In the genomic region with DNA sequence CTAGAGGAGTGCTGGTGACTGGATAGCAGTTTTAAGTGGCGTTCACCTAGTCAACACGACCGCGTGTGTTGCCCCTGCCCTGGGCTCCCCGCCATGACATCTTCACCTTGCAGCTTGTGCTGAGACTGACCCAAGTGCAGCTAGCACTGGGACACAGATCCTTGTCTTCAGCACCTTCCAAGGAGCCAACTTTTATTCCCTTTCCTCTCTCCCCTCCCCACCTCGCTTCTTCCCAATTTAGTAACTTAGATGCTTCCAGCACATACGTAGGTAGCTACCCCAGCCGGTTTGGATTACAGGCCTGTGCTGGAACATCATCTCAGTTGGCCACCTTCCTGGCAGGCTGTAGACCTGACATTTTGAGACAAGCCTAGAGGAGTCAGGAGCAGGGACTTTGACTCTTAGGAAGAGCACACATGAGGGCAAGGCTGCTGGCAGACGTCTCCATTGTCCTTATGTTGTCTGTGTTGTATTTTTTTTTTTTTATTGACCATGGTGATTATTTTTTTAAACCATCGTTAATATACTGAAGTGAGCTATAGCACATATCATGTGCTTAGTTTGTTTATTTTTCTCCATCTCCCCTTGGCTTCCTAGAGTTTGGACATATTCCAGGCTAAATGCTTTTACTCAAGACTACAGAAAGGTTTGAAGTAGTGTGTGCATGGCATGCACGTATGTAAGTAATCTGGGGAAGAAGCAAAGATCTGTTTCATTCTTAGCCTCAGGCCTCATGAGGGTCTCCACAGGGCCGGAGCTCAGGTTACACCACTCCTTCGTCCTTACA, we compare ENCODE assay signal across 12 cellular contexts.
DNase-seq lines count a peak whose midpoint lies in the region; ATAC-seq and TF ChIP-seq lines count a peak whose summit lies in the region.
"Had no signal": no experiment of that assay in that cellular context is flagged by ENCODE, and none has a peak within 500 bp of the region (broad histone marks: within the 10 kb centered on the region; RNA-seq: fewer than 3 reads in every experiment).

No MANE protein-coding gene starts in this region.

- peaks cover 8% of the 10 kb centered on the region for H3K4me1 Mint-ChIP-seq in activated naive CD8-positive, alpha-beta T cell (ENCODE audit: low read depth)
- peaks cover 6% of the 10 kb centered on the region for H3K4me1 Mint-ChIP-seq in activated naive CD8-positive, alpha-beta T cell treated with anti-CD3 and anti-CD28 coated beads for 36 hours
- H3K4me1 Mint-ChIP-seq in naive B cell = peaks cover 13 to 19% (median 14%) of the 10 kb centered on the region in 3 donors

- intact Hi-C loops in upper lobe of right lung (cut with DNase I) = no loop called here

- H3K4me3 Mint-ChIP-seq in activated naive CD8-positive, alpha-beta T cell = no peak overlapping the region
- no peak overlapping the region for H3K4me3 Mint-ChIP-seq in activated naive CD8-positive, alpha-beta T cell treated with anti-CD3 and anti-CD28 coated beads for 36 hours
- no peak overlapping the region for H3K4me3 Mint-ChIP-seq in naive B cell
- H3K4me3 Mint-ChIP-seq: T-helper 2 cell treated with Interferon-gamma antibody and Interleukin-4, amounts not matched to agents 5 μg/mL and 100 μg/mL, for 36 hours had no signal

- no peak for DNase-seq in activated naive CD8-positive, alpha-beta T cell treated with anti-CD3 and anti-CD28 coated beads for 36 hours
- DNase-seq in choroid plexus epithelial cell (ENCODE audit: low read depth) = peak; percentile 74
- DNase-seq in naive B cell = no peak
- no peak for DNase-seq in upper lobe of right lung
- DNase-seq in globus pallidus (ENCODE audit: low spot score) = no peak
- DNase-seq in amniotic stem cell (lab: John Stamatoyannopoulos, UW) = no peak
- DNase-seq: foreskin keratinocyte, GDM1, NCI-H1694 treated with DMSO at 0.1 percent for 48 hours had no signal

- H3K4me3 ChIP-seq in choroid plexus epithelial cell (ENCODE audit: low read depth, low read length) (no peak overlapping the region), upper lobe of right lung (no peak overlapping the region)

- peak overlapping the region; percentile 8 for H3K27ac ChIP-seq in upper lobe of right lung
- H3K27ac ChIP-seq: foreskin keratinocyte had no signal

- H3K36me3 ChIP-seq in upper lobe of right lung = peaks cover 46% of the 10 kb centered on the region

- H3K27me3 Mint-ChIP-seq in activated naive CD8-positive, alpha-beta T cell = no peaks in the 10 kb centered on the region
- no peaks in the 10 kb centered on the region for H3K27me3 Mint-ChIP-seq in activated naive CD8-positive, alpha-beta T cell treated with anti-CD3 and anti-CD28 coated beads for 36 hours
- H3K27me3 Mint-ChIP-seq in naive B cell = no peaks in the 10 kb centered on the region

- H3K9me3 Mint-ChIP-seq in activated naive CD8-positive, alpha-beta T cell (ENCODE audit: low read depth) = no peaks in the 10 kb centered on the region
- H3K9me3 Mint-ChIP-seq in activated naive CD8-positive, alpha-beta T cell treated with anti-CD3 and anti-CD28 coated beads for 36 hours = no peaks in the 10 kb centered on the region
- H3K9me3 Mint-ChIP-seq in naive B cell = peaks cover 0 to 2% (median 0%) of the 10 kb centered on the region in 7 donors
- H3K9me3 Mint-ChIP-seq: T-helper 2 cell treated with Interferon-gamma antibody and Interleukin-4, amounts not matched to agents 5 μg/mL and 100 μg/mL, for 36 hours had no signal

- H3K4me1 ChIP-seq in upper lobe of right lung = peaks cover 7% of the 10 kb centered on the region
- H3K4me1 ChIP-seq: foreskin keratinocyte had no signal

- no peak for TF ChIP-seq CTCF in choroid plexus epithelial cell (conservative IDR thresholded peaks at IDR 0.05; ENCODE audit: low read depth, low read length)
- no peak for TF ChIP-seq CTCF in upper lobe of right lung (IDR thresholded peaks at IDR 0.05)

- no peaks in the 10 kb centered on the region for H3K27me3 ChIP-seq in upper lobe of right lung
- H3K27me3 ChIP-seq: foreskin keratinocyte had no signal

- peaks cover 19% of the 10 kb centered on the region for H3K36me3 Mint-ChIP-seq in activated naive CD8-positive, alpha-beta T cell
- peaks cover 47% of the 10 kb centered on the region for H3K36me3 Mint-ChIP-seq in activated naive CD8-positive, alpha-beta T cell treated with anti-CD3 and anti-CD28 coated beads for 36 hours
- H3K36me3 Mint-ChIP-seq in naive B cell = peaks cover 17 to 24% of the 10 kb centered on the region in 2 donors

- no peak for ATAC-seq in naive B cell (ENCODE audit: low read depth in 2 of 2)
- no peak for ATAC-seq in upper lobe of right lung
- no peak for ATAC-seq in GM21526 (IDR thresholded peaks at IDR 0.05; ENCODE audit: low FRiP score, unreplicated experiment)
- ATAC-seq: foreskin keratinocyte had no signal

- no peaks in the 10 kb centered on the region for H3K9me3 ChIP-seq in upper lobe of right lung

- peak overlapping the region; percentile 28 for H3K27ac Mint-ChIP-seq in activated naive CD8-positive, alpha-beta T cell
- no peak overlapping the region for H3K27ac Mint-ChIP-seq in activated naive CD8-positive, alpha-beta T cell treated with anti-CD3 and anti-CD28 coated beads for 36 hours
- peak overlapping the region in 4 of 6 donors; percentile 38 to 75 (median 54) for H3K27ac Mint-ChIP-seq in naive B cell
- H3K27ac Mint-ChIP-seq: T-helper 2 cell treated with Interferon-gamma antibody and Interleukin-4, amounts not matched to agents 5 μg/mL and 100 μg/mL, for 36 hours had no signal
